In genomic region chr19:2236285-2237050, GRCh38 we compare ENCODE assay signal across 1 cellular context.
TF ChIP-seq lines count a peak whose summit lies in the region.

TSS of gene PLEKHJ1 (minus strand) at chr19:2236329. CDS start at chr19:2236248, 81 bp downstream.
TSS of gene SF3A2 (plus strand) at chr19:2236824. CDS start at chr19:2243419, 6,595 bp downstream.

TF ChIP-seq in K562, 482 proteins besides CTCF, POLR2A, EP300 and RAD21 (continued from another document and continues in another):
- peak in 1 of 2 experiments; percentile 49; a peak in 1 of 4 replicates for TF ChIP-seq MLLT1 (IDR thresholded peaks at IDR 0.05)
- TF ChIP-seq ZNF507 (tag; conservative IDR thresholded peaks at IDR 0.05), result no peak
- TF ChIP-seq NCOA4 (IDR thresholded peaks at IDR 0.05; ENCODE audit: partially characterized antibody), result no peak
- TF ChIP-seq, protein P1, sequence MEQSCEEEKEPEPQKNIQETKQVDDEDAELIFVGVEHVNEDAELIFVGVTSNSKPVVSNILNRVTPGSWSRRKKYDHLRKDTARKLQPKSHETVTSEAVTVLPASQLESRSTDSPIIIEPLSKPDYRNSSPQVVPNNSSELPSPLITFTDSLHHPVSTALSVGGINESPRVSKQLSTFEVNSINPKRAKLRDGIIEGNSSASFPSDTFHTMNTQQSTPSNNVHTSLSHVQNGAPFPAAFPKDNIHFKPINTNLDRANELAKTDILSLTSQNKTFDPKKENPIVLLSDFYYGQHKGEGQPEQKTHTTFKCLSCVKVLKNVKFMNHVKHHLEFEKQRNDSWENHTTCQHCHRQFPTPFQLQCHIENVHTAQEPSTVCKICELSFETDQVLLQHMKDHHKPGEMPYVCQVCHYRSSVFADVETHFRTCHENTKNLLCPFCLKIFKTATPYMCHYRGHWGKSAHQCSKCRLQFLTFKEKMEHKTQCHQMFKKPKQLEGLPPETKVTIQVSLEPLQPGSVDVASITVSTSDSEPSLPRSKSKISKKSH (CRISPR knock-in tag; IDR thresholded peaks at IDR 0.05), result no peak
- no peak for TF ChIP-seq SNIP1 (IDR thresholded peaks at IDR 0.05; ENCODE audit: low read depth)
- TF ChIP-seq ZNF146 (CRISPR knock-in tag; IDR thresholded peaks at IDR 0.05; ENCODE audit: unreplicated experiment), result no peak
- 0 out of 2 replicates have a peak, but pooled peaks have one; percentile 12 for TF ChIP-seq HLTF (IDR thresholded peaks at IDR 0.05)
- peak in 1 of 2 experiments; percentile 9; a peak in 1 of 4 replicates for TF ChIP-seq SIX5 (IDR thresholded peaks at IDR 0.05; ENCODE audit: borderline replicate concordance in 1 of 2, insufficient read depth in 1 of 2, low read depth in 1 of 2, low read length in 2 of 2)
- peak; percentile 43 for TF ChIP-seq U2AF1 (optimal IDR thresholded peaks at IDR 0.05; ENCODE audit: low read depth, low read length)
- peak; percentile 19 for TF ChIP-seq REST (CRISPR knock-in tag; IDR thresholded peaks at IDR 0.05; ENCODE audit: low read depth)
- TF ChIP-seq HDGF (IDR thresholded peaks at IDR 0.05), result no peak
- peak in 1 of 2 experiments; percentile 35; a peak in 1 of 4 replicates for TF ChIP-seq FOXA3 (CRISPR knock-in tag; conservative IDR thresholded peaks at IDR 0.05 in 1 of 2, IDR thresholded peaks at IDR 0.05 in 1 of 2)
- 0 out of 2 replicates have a peak, but pooled peaks have one; percentile 13 for TF ChIP-seq SREBF1 (IDR thresholded peaks at IDR 0.05; ENCODE audit: borderline replicate concordance, low read depth, low read length)
- TF ChIP-seq SP2 (IDR thresholded peaks at IDR 0.05; ENCODE audit: extremely low read depth, low read depth, low read length, poor library complexity, severe bottlenecking), result no peak
- 0 out of 2 replicates have a peak, but pooled peaks have one; percentile 54 for TF ChIP-seq PHB (CRISPR knock-in tag; IDR thresholded peaks at IDR 0.05)
- TF ChIP-seq RREB1 (CRISPR knock-in tag; IDR thresholded peaks at IDR 0.05), result peak; percentile 52
- peak; percentile 96 for TF ChIP-seq SP1 (CRISPR knock-in tag; IDR thresholded peaks at IDR 0.05)
- TF ChIP-seq CEBPB (tag; IDR thresholded peaks at IDR 0.05), result peak; percentile 92
- 0 out of 2 replicates have a peak, but pooled peaks have one; percentile 28 for TF ChIP-seq HBP1 (CRISPR knock-in tag; IDR thresholded peaks at IDR 0.05)
- TF ChIP-seq FOS (IDR thresholded peaks at IDR 0.05; ENCODE audit: extremely low read depth, insufficient read length), result no peak
- TF ChIP-seq ZFP1 (CRISPR knock-in tag; IDR thresholded peaks at IDR 0.05), result no peak
- peak; percentile 77 for TF ChIP-seq VEZF1 (CRISPR knock-in tag; IDR thresholded peaks at IDR 0.05)
- TF ChIP-seq HOXB6 (CRISPR knock-in tag; IDR thresholded peaks at IDR 0.05; ENCODE audit: borderline replicate concordance), result no peak
- peak; percentile 40; the same call in 1 of the 2 replicates for TF ChIP-seq ZNF644 (tag; IDR thresholded peaks at IDR 0.05; ENCODE audit: low read depth)
- peak; percentile 80; the same call in 1 of the 2 replicates for TF ChIP-seq RNF2 (IDR thresholded peaks at IDR 0.05)
- TF ChIP-seq PHTF2 (CRISPR knock-in tag; IDR thresholded peaks at IDR 0.05), result no peak
- TF ChIP-seq ZBTB7A (IDR thresholded peaks at IDR 0.05; ENCODE audit: borderline replicate concordance, control insufficient read depth, low read depth, low read length), result peak; percentile 91
- no peak for TF ChIP-seq IRF2 (CRISPR knock-in tag; IDR thresholded peaks at IDR 0.05)
- TF ChIP-seq YY1 (IDR thresholded peaks at IDR 0.05; ENCODE audit: borderline replicate concordance in 1 of 3, control insufficient read depth in 1 of 3, extremely low read depth in 1 of 3, insufficient read depth in 3 of 3, insufficient read length in 1 of 3, insufficient replicate concordance in 2 of 3, low read depth in 1 of 3, low read length in 2 of 3), result peak in 2 of 3 experiments; percentile 7 to 31
- TF ChIP-seq GATAD2A (IDR thresholded peaks at IDR 0.05), result peak; percentile 38; the same call in 1 of the 2 replicates
- TF ChIP-seq KDM4B (IDR thresholded peaks at IDR 0.05; ENCODE audit: borderline replicate concordance in 2 of 2, low read depth in 1 of 2), result 0 out of 4 replicates have a peak, but pooled peaks of 1 of the 2 experiments have one; percentile 52
- TF ChIP-seq PHF8 (IDR thresholded peaks at IDR 0.05; ENCODE audit: borderline replicate concordance, low read length), result peak; percentile 82
- TF ChIP-seq ZNF174 (CRISPR knock-in tag; IDR thresholded peaks at IDR 0.05), result 0 out of 2 replicates have a peak, but pooled peaks have one; percentile 37
- TF ChIP-seq E2F5 (CRISPR knock-in tag; IDR thresholded peaks at IDR 0.05), result peak; percentile 52; the same call in 1 of the 2 replicates
- peak in 1 of 2 experiments; percentile 91; a peak in 2 of 3 replicates for TF ChIP-seq CBX3 (IDR thresholded peaks at IDR 0.05; ENCODE audit: borderline replicate concordance in 1 of 2, low read length in 2 of 2)
- peak; percentile 99 for TF ChIP-seq KLF13 (tag; IDR thresholded peaks at IDR 0.05; ENCODE audit: borderline replicate concordance, low read depth)
- TF ChIP-seq PRPF4 (IDR thresholded peaks at IDR 0.05; ENCODE audit: insufficient read depth, low read depth, low read length, poor library complexity, severe bottlenecking), result peak; percentile 54
- peak in 1 of 2 experiments; percentile 60; a peak in 3 of 4 replicates for TF ChIP-seq FOXK2 (conservative IDR thresholded peaks at IDR 0.05 in 1 of 2, IDR thresholded peaks at IDR 0.05 in 1 of 2; ENCODE audit: low read depth in 2 of 2)
- no peak for TF ChIP-seq ZNF586 (CRISPR knock-in tag; conservative IDR thresholded peaks at IDR 0.05)
- TF ChIP-seq HMGN3 (IDR thresholded peaks at IDR 0.05; ENCODE audit: borderline replicate concordance, extremely low read depth, insufficient read length, low read depth, low read length), result peak; percentile 67
- 0 out of 2 replicates have a peak, but pooled peaks have one; percentile 2 for TF ChIP-seq MEF2A (IDR thresholded peaks at IDR 0.05; ENCODE audit: control insufficient read depth, low read depth, low read length)
- peak; percentile 80 for TF ChIP-seq PHF20 (IDR thresholded peaks at IDR 0.05; ENCODE audit: partially characterized antibody)
- peak; percentile 35 for TF ChIP-seq HNRNPLL (IDR thresholded peaks at IDR 0.05; ENCODE audit: low read depth, low read length, poor library complexity, severe bottlenecking)
- TF ChIP-seq EHMT2 (IDR thresholded peaks at IDR 0.05), result no peak
- TF ChIP-seq NBN (IDR thresholded peaks at IDR 0.05; ENCODE audit: low read depth), result peak; percentile 45; the same call in 1 of the 2 replicates
- peak; percentile 86 for TF ChIP-seq SUPT5H (IDR thresholded peaks at IDR 0.05)
- TF ChIP-seq KLF6 (CRISPR knock-in tag; IDR thresholded peaks at IDR 0.05; ENCODE audit: borderline replicate concordance), result peak; percentile 86; the same call in 1 of the 2 replicates
- TF ChIP-seq MCM2 (IDR thresholded peaks at IDR 0.05; ENCODE audit: low read depth), result no peak
